ENCODE assay signal across 8 cellular contexts in the genomic region with DNA sequence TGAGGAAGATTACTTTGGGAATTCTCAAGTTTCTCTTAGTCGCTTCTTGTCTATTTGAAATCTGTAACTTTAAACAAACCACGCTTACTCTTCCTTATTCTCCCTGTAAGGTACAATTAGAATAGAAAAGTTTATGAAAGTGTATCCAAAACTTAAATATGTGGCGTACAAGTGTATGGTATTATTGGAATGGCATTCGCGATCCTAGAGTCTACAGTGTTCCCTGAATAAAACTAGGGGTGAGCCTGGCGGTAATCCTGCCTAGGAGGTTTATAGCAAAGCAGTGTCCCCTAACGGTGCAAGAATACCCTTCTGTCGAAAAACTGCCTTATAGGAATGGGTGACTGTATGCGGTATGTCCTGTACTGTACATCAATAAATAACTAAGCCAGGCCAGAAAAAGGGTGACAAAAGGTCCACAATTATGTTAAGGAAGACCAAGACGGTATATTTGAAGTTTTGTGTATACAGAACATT. TPM values are rescaled to one million over a fixed set of nuclear protein-coding genes. Genes with fewer than 3 reads are reported as not detected.
A peak's percentile ranks its signal among the peaks of the same experiment; 100 is the strongest.
DNase-seq lines count a peak whose midpoint lies in the region; FAIRE-seq and TF ChIP-seq lines count a peak whose summit lies in the region.

No MANE protein-coding gene starts in this region.

- TF ChIP-seq CTCF in fibroblast of the aortic adventitia (IDR thresholded peaks at IDR 0.05; ENCODE audit: insufficient read depth, low read length), result peak; percentile 24

- peak overlapping the region; percentile 86 for H3K4me3 ChIP-seq in SK-N-MC
- H3K4me3 ChIP-seq in fibroblast of the aortic adventitia (ENCODE audit: low read depth, low read length), result peak overlapping the region; percentile 92
- H3K4me3 ChIP-seq in skeletal muscle satellite cell (ENCODE audit: low read length), result peak overlapping the region; percentile 74

- peak overlapping the region; percentile 78 for H3K9ac ChIP-seq in SK-N-MC (ENCODE audit: insufficient read length)
- peak overlapping the region; percentile 88 for H3K9ac ChIP-seq in skeletal muscle satellite cell (ENCODE audit: low read depth, low read length)

- no peaks in the 10 kb centered on the region for H3K9me3 ChIP-seq in SK-N-MC (ENCODE audit: low read depth, low read length)
- H3K9me3 ChIP-seq in skeletal muscle satellite cell (replicated peaks; ENCODE audit: low read length), result no peaks in the 10 kb centered on the region

- no peaks in the 10 kb centered on the region for H3K27me3 ChIP-seq in skeletal muscle satellite cell (ENCODE audit: control insufficient read depth, insufficient read depth, low read length)

- FAIRE-seq in frontal cortex (lab: Jason Lieb, UNC), result no peak

- peak; percentile 27 for DNase-seq in DMS79 treated with DMSO at 0.1 percent for 48 hours (lab: John Stamatoyannopoulos, UW)
- no peak for DNase-seq in DMS79 (lab: John Stamatoyannopoulos, UW)
- DNase-seq in SK-N-MC (ENCODE audit: low read depth, low spot score), result no peak
- no peak for DNase-seq in fibroblast of the aortic adventitia (ENCODE audit: low read depth)
- no peak for DNase-seq in nucleus accumbens (lab: John Stamatoyannopoulos, UW)
- DNase-seq in frontal cortex (ENCODE audit: low spot score in 2 of 2), result no peak
- DNase-seq in NCI-H2029 treated with DMSO at 0.1 percent for 48 hours (lab: John Stamatoyannopoulos, UW), result no peak

- H3K4me1 ChIP-seq in skeletal muscle satellite cell (ENCODE audit: control insufficient read depth, insufficient read depth, low read length), result peaks cover 15% of the 10 kb centered on the region

- H3K27ac ChIP-seq in SK-N-MC, result peak overlapping the region; percentile 46; the same call in 1 of the 2 replicates

- no peaks in the 10 kb centered on the region for H3K36me3 ChIP-seq in SK-N-MC (ENCODE audit: insufficient read depth, low read length)
- H3K36me3 ChIP-seq in skeletal muscle satellite cell (ENCODE audit: insufficient read depth, low read length), result no peaks in the 10 kb centered on the region

- peak overlapping the region; percentile 89 for H3K4me2 ChIP-seq in skeletal muscle satellite cell (ENCODE audit: low read length)

RNA-seq across cellular contexts. Expression of a gene that starts 1.2 kb away (rescaled TPM):
- 92.9 and 147 TPM in 2 replicates for total RNA-seq in fibroblast of the aortic adventitia (ENCODE audit: low replicate concordance)
- 67.3 and 67.7 TPM in 2 replicates for total RNA-seq in skeletal muscle satellite cell (2012; rRNA removed)
- 102 TPM for total RNA-seq in frontal cortex

RNA-seq across cellular contexts. Expression of a gene that starts 19.4 kb away (rescaled TPM):
- 8.4 and 17.1 TPM in 2 replicates for total RNA-seq in fibroblast of the aortic adventitia (ENCODE audit: low replicate concordance)
- total RNA-seq in skeletal muscle satellite cell (2012; rRNA removed), result 12.9 and 15.3 TPM in 2 replicates
- 18.8 TPM for total RNA-seq in frontal cortex
